ENCODE assay signal across 10 cellular contexts in the genomic region with DNA sequence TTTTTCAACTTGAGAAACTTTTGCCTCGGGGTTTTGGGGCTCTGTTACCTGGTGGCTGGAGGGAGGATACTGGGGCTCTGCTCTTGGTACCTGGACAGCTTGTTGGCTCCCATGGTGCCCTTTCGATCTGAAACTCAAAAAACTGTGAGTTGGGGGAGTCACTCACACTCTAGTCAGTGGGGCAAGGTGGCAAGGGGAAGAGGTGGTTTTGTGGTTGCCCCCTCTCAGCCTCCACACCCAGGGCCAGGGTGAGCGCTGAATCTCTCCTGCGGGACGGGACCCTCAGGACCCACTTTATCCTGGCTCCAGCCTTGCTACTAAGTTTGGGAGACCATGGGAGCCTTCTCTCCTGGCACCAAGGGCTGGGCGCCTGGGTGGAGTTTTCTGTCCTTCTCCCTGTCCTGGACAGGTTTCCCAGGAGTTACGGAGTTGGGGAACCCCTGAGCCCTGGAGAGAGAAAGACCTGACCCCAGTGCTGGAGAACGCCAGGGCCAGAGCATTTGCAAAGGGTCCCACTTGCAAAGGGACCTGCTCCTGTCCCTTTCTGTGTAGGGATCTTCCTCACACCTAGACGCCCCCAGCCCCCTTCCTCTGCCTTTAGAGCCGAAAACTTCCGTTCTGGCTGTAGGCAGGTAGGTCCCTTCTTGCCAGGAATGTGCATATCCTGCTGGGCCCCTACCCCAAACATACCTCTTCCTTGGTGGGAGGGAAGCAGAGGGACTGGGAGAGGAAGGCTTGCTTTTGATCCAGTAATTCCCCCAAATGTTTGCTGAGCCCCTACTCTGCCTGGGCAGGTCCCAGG. TPM values are rescaled to one million over a fixed set of nuclear protein-coding genes. Genes with fewer than 3 reads are reported as not detected.
DNase-seq lines count a peak whose midpoint lies in the region; ATAC-seq, FAIRE-seq and TF ChIP-seq lines count a peak whose summit lies in the region.
"Had no signal": no experiment of that assay in that cellular context is flagged by ENCODE, and none has a peak within 500 bp of the region (broad histone marks: within the 10 kb centered on the region; RNA-seq: fewer than 3 reads in every experiment).

No MANE protein-coding gene starts in this region.

- no peak for FAIRE-seq in GM12878 (lab: Jason Lieb, UNC)

- peaks cover 0 to 4% of the 10 kb centered on the region in 2 experiments; a peak in 3 of 4 replicates for H3K36me3 ChIP-seq in GM12878 (ENCODE audit: control insufficient read depth in 2 of 2, insufficient read depth in 2 of 2, low read length in 1 of 2)
- H3K36me3 ChIP-seq in mesodermal cell (ENCODE audit: control insufficient read depth, insufficient read depth, low read length), result peaks cover 19% of the 10 kb centered on the region
- H3K36me3 ChIP-seq in tibial artery, result peaks cover 3 to 13% (median 13%) of the 10 kb centered on the region in 3 donors

- peaks cover 39% of the 10 kb centered on the region for H3K4me1 Mint-ChIP-seq in activated T-cell treated with anti-CD3 and anti-CD28 coated beads, Interleukin-2, amount 50 U/mL, for 72 hours (ENCODE audit: low read depth)

- no peak overlapping the region for H2AFZ ChIP-seq in GM12878 (ENCODE audit: control insufficient read depth, low read depth, low read length)

- TF ChIP-seq CTCF in GM12878 (IDR thresholded peaks at IDR 0.05 in 2 of 3, conservative IDR thresholded peaks at IDR 0.05 in 1 of 3; ENCODE audit: control insufficient read depth in 2 of 3, extremely low read depth in 1 of 3, insufficient read depth in 1 of 3, low read depth in 3 of 3, low read length in 3 of 3) (no peak), tibial artery (IDR thresholded peaks at IDR 0.05) (no peak)

- no peak for TF ChIP-seq POLR2A in GM12878 (IDR thresholded peaks at IDR 0.05; ENCODE audit: low read depth, low read length)

- DNase-seq in activated T-cell treated with anti-CD3 and anti-CD28 coated beads, Interleukin-2, amount 50 U/mL, for 72 hours, result no peak
- no peak for DNase-seq in activated T-cell treated with anti-CD3 and anti-CD28 coated beads, Interleukin-2, amount 50 U/mL, for 1 hour
- no peak for DNase-seq in GM12878 (ENCODE audit: low read depth, low spot score)
- DNase-seq in tibial artery, result no peak
- no peak for DNase-seq in activated CD4-positive, CD25-positive, alpha-beta regulatory T cell treated with anti-CD3 and anti-CD28 coated beads, Interleukin-2, amount 50 U/mL, for 72 hours
- DNase-seq in NCI-H774 (lab: John Stamatoyannopoulos, UW), result no peak
- DNase-seq in T-helper 9 cell, result no peak
- DNase-seq: NCI-H1048 had no signal

- in situ Hi-C loops in GM12878 (cut with MboI), result no loop called here

- H3K36me3 Mint-ChIP-seq in activated T-cell treated with anti-CD3 and anti-CD28 coated beads, Interleukin-2, amount 50 U/mL, for 72 hours (ENCODE audit: insufficient read depth in 2 of 2), result peaks cover 5 to 7% of the 10 kb centered on the region in 2 donors

- POLR2A ChIA-PET in GM12878 (lab: Charles Lee), result interaction anchor here (0.7 to 1.8 kb wide), 3 partner anchors 10 to 20 kb away, joined by 4 to 6 read pairs (median 4); no protein-coding TSS in a partner anchor

- peak overlapping the region; percentile 71; the same call in 1 of the 2 replicates for H3K9ac ChIP-seq in GM12878 (ENCODE audit: control insufficient read depth, insufficient read depth, low read length)

- BruUV-seq in GM12878 (replicated peaks; lab: Mats Ljungman, UMichigan), result TSS peak; percentile 41

- peaks cover 35% of the 10 kb centered on the region for H4K20me1 ChIP-seq in GM12878 (ENCODE audit: control insufficient read depth, insufficient read depth)

- intact Hi-C loops in GM12878 (cut with micrococcal nuclease; ENCODE audit: unreplicated experiment) (loop anchor here (5.0 kb wide), 4 partner anchors 43 to 183 kb away; no protein-coding TSS in a partner anchor), tibial artery (cut with DNase I; ENCODE audit: low total_unique reads) (loop anchor here (5.0 to 10.0 kb wide), 3 partner anchors 43 to 122 kb away; no protein-coding TSS in a partner anchor)

- H3K27ac ChIP-seq in GM12878 (ENCODE audit: control insufficient read depth, insufficient read depth), result no peak overlapping the region
- H3K27ac ChIP-seq in mesodermal cell (ENCODE audit: low read depth, low read length, severe bottlenecking), result no peak overlapping the region
- no peak overlapping the region for H3K27ac ChIP-seq in tibial artery
- H3K27ac ChIP-seq: ascending aorta had no signal

- H3K9me3 Mint-ChIP-seq in activated T-cell treated with anti-CD3 and anti-CD28 coated beads, Interleukin-2, amount 50 U/mL, for 72 hours, result no peaks in the 10 kb centered on the region

- ATAC-seq in activated T-cell treated with anti-CD3 and anti-CD28 coated beads, Interleukin-2, amount 50 U/mL, for 72 hours (replicated peaks in 1 of 2), result no peak
- ATAC-seq in GM12878, result no peak

- H3K27me3 Mint-ChIP-seq in activated T-cell treated with anti-CD3 and anti-CD28 coated beads, Interleukin-2, amount 50 U/mL, for 72 hours (ENCODE audit: low read depth), result peaks cover 8% of the 10 kb centered on the region

- H3K27me3 ChIP-seq in GM12878 (replicated peaks in 1 of 2; ENCODE audit: control insufficient read depth in 2 of 2, insufficient read depth in 2 of 2, low read length in 1 of 2), result no peaks in the 10 kb centered on the region
- H3K27me3 ChIP-seq in tibial artery, result no peaks in the 10 kb centered on the region
- H3K27me3 ChIP-seq: ascending aorta had no signal

- WGBS in GM12878 (ENCODE audit: insufficient coverage, insufficient replicate concordance, low lambda C conversion rate, missing lambda C conversion rate), result 58% methylated on average over 11 of the region's 11 CpGs
- 47 to 57% methylated on average over 4 to 8 of the region's 11 CpGs for WGBS in mesodermal cell (ENCODE audit: insufficient coverage in 2 of 2), 2 experiments

- SMC1A ChIA-PET in GM12878 (lab: Charles Lee; ENCODE audit: uncharacterized antibody, unreplicated experiment), result interaction anchor here (0.7 to 1.5 kb wide), 2 partner anchors 85 to 126 kb away, joined by 3 to 7 read pairs; no protein-coding TSS in a partner anchor

- TF ChIP-seq RAD21 in GM12878 (IDR thresholded peaks at IDR 0.05; ENCODE audit: insufficient read depth, low read depth, low read length), result no peak

- no peak for TF ChIP-seq EP300 in GM12878 (IDR thresholded peaks at IDR 0.05; ENCODE audit: borderline replicate concordance in 1 of 2, control insufficient read depth in 1 of 2, low read depth in 2 of 2, low read length in 2 of 2)

- no peaks in the 10 kb centered on the region for H3K9me3 ChIP-seq in GM12878 (replicated peaks; ENCODE audit: control insufficient read depth, insufficient read depth, low read length)
- H3K9me3 ChIP-seq in mesodermal cell (ENCODE audit: control insufficient read depth, low read length), result no peaks in the 10 kb centered on the region
- H3K9me3 ChIP-seq in tibial artery, result no peaks in the 10 kb centered on the region
- H3K9me3 ChIP-seq: ascending aorta had no signal

- H3K4me3 ChIP-seq in GM12878 (peak overlapping the region; percentile 91), mesodermal cell (ENCODE audit: extremely low read depth, insufficient read depth, low read length, poor library complexity, severe bottlenecking) (peak overlapping the region; percentile 69), tibial artery (peak overlapping the region; percentile 97 to 98)

- RAD21 ChIA-PET in GM12878 (lab: Charles Lee; ENCODE audit: unreplicated experiment), result interaction anchor here (2.3 to 3.3 kb wide), 2 partner anchors 85 to 87 kb away, joined by 10 to 16 read pairs; no protein-coding TSS in a partner anchor

- H3K27ac Mint-ChIP-seq in activated T-cell treated with anti-CD3 and anti-CD28 coated beads, Interleukin-2, amount 50 U/mL, for 72 hours, result no peak overlapping the region

- H3K4me1 ChIP-seq in GM12878 (ENCODE audit: control insufficient read depth, insufficient read depth, low read length), result peaks cover 15% of the 10 kb centered on the region
- H3K4me1 ChIP-seq in mesodermal cell (ENCODE audit: control insufficient read depth, insufficient read depth, low read length, poor library complexity, severe bottlenecking), result peaks cover 34% of the 10 kb centered on the region
- peaks cover 7 to 65% (median 49%) of the 10 kb centered on the region in 4 donors for H3K4me1 ChIP-seq in tibial artery

- H3K79me2 ChIP-seq in GM12878 (ENCODE audit: control insufficient read depth, insufficient read depth, low read length), result peaks cover 37% of the 10 kb centered on the region

- CTCF ChIA-PET in GM12878 (lab: Yijun Ruan, JAX), result interaction anchor here (1.0 to 1.2 kb wide), 3 partner anchors 46 to 125 kb away, joined by 3 to 4 read pairs (median 3); no protein-coding TSS in a partner anchor

- H3K4me2 ChIP-seq in GM12878 (ENCODE audit: control insufficient read depth, insufficient read depth), result peak overlapping the region; percentile 64

- H3K4me3 Mint-ChIP-seq in activated T-cell treated with anti-CD3 and anti-CD28 coated beads, Interleukin-2, amount 50 U/mL, for 72 hours, result peak overlapping the region; percentile 90 to 91

RNA-seq across cellular contexts. Expression of a gene that starts 2.9 kb away (rescaled TPM):
- 10 to 100 TPM; 25.9 to 27.7 TPM for total RNA-seq in activated T-cell treated with anti-CD3 and anti-CD28 coated beads, Interleukin-2, amount 50 U/mL, for 72 hours
- total RNA-seq in GM12878 (2013; cell fraction: nucleolus; rRNA removed), result 18.2 and 18.6 TPM in 2 replicates
- total RNA-seq in GM12878 (2014; rRNA removed) (3.4 and 5.1 TPM in 2 replicates), GM12878 (2014; rRNA removed; fragmentation: Illumina TruSeq; extraction: Trizol) (1.8 and 2.3 TPM in 2 replicates), GM12878 (2021) (41.6 and 46.1 TPM in 2 replicates)
- polyA plus RNA-seq in GM12878 (2011; ENCODE audit: low read depth), result 4.1 TPM
- polyA plus RNA-seq in GM12878 (2011; rRNA removed) (0.73 and 2.3 TPM in 2 replicates), GM12878 (2014; fragmentation: Illumina TruSeq; extraction: Trizol) (1.9 and 6.3 TPM in 2 replicates), GM12878 (2014; fragmentation: Nextera tagmentation; extraction: Ambion mirVana) (under 1 TPM; 0.31 to 0.40 TPM), GM12878 (2014; rRNA removed) (12.0 and 16.6 TPM in 2 replicates), GM12878 (2016; fragmentation: Nextera tagmentation; extraction: Ambion mirVana) (1 to 10 TPM; 2.1 to 2.3 TPM)
- polyA plus RNA-seq in GM12878 (2011; cell fraction: cytosol; rRNA removed), result 4.1 and 4.7 TPM in 2 replicates
- polyA plus RNA-seq in GM12878 (2011; cell fraction: nucleus; rRNA removed), result 18.4 and 27.1 TPM in 2 replicates
- polyA plus RNA-seq in GM12878 (2012), result 18.6 and 19.7 TPM in 2 replicates
- polyA minus RNA-seq in GM12878 (2011; rRNA and poly(A)+ RNA removed), result 3.1 and 7.7 TPM in 2 replicates
- 12.6 and 13.3 TPM in 2 replicates for polyA minus RNA-seq in GM12878 (2011; cell fraction: cytosol; rRNA and poly(A)+ RNA removed)
- 4.7 and 9.2 TPM in 2 replicates for polyA minus RNA-seq in GM12878 (2011; cell fraction: nucleus; rRNA and poly(A)+ RNA removed)
- polyA plus RNA-seq in mesodermal cell (2013, experiment 1 of 2), result 26.7 TPM
- 25.3 TPM for polyA plus RNA-seq in mesodermal cell (2013, experiment 2 of 2)
